In the genomic region with DNA sequence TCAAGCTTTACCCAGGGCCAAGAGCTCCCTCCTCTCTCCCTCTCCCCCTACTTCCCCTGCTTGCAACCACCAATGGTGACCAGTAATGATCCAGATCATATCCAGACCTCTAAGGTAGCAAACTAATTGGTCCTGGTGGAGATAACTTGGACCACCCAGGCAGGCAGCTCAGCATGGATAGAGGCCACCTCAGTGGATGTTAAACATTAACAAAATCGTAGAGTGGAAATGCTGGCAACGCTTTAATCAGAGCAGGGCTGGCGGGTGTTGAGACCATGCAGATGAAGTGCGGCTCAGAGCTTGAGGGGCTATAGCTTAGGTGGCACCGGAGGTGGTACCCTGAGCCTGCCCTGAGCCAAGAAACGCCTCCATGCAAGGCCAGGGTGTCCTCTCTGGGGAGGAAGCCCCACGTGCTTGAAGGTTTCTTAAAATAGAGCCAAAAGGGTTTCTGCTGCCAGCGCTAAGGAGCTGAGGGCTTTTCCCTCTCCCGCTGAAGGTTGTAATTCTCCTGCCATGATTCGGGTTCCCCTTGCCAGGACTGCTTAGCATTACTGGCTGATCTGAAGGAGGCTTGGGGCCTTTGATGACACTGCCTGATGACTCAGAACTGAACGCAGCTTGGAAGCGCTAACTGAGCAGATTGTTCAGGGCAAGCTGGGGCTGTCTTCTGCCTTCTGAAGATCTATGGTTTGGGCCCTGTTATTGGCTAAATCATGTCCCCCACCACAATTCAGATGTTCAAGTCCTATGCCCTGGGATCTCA, we compare ENCODE assay signal across 9 cellular contexts.
DNase-seq lines count a peak whose midpoint lies in the region; ATAC-seq and FAIRE-seq lines count a peak whose summit lies in the region.
"Had no signal": no experiment of that assay in that cellular context is flagged by ENCODE, and none has a peak within 500 bp of the region (broad histone marks: within the 10 kb centered on the region; RNA-seq: fewer than 3 reads in every experiment).

No MANE protein-coding gene starts in this region.

- peak overlapping the region; percentile 56; the same call in 1 of the 2 replicates for H3K27ac ChIP-seq in SJSA1
- H3K27ac ChIP-seq in CD4-positive, alpha-beta memory T cell (ENCODE audit: low read depth, low read length) = no peak overlapping the region

- no peaks in the 10 kb centered on the region for H3K36me3 ChIP-seq in SJSA1
- H3K36me3 ChIP-seq in CD4-positive, alpha-beta memory T cell (ENCODE audit: insufficient read depth, low read length) = no peaks in the 10 kb centered on the region

- peaks cover 24% of the 10 kb centered on the region for H3K4me1 ChIP-seq in SJSA1 (replicated peaks)
- H3K4me1 ChIP-seq in CD4-positive, alpha-beta memory T cell (ENCODE audit: insufficient read depth, low read length) = no peaks in the 10 kb centered on the region

- H3K36me3 Mint-ChIP-seq in CD4-positive, alpha-beta memory T cell = no peaks in the 10 kb centered on the region

- CTCF ChIA-PET in CD4-positive, alpha-beta memory T cell (lab: Charles Lee; ENCODE audit: partially characterized antibody) = no interaction called here

- no peak overlapping the region for H3K27ac Mint-ChIP-seq in CD4-positive, alpha-beta memory T cell

- H3K27me3 ChIP-seq in SJSA1 (replicated peaks) = no peaks in the 10 kb centered on the region
- H3K27me3 ChIP-seq in CD4-positive, alpha-beta memory T cell (ENCODE audit: insufficient read depth, low read length) = no peaks in the 10 kb centered on the region

- POLR2A ChIA-PET in CD4-positive, alpha-beta memory T cell (lab: Charles Lee; ENCODE audit: partially characterized antibody) = no interaction called here

- ATAC-seq in HG03439 (IDR thresholded peaks at IDR 0.05; ENCODE audit: unreplicated experiment) = no peak

- no peaks in the 10 kb centered on the region for H3K9me3 ChIP-seq in SJSA1 (replicated peaks)
- no peaks in the 10 kb centered on the region for H3K9me3 ChIP-seq in CD4-positive, alpha-beta memory T cell (ENCODE audit: control insufficient read depth in 1 of 2, low read length in 2 of 2)

- DNase-seq in stimulated activated CD4-positive, alpha-beta T cell treated with anti-CD3 and anti-CD28 coated beads, Interleukin-4, amount 100 ng/mL, for 24 hours = peak; percentile 3
- no peak for DNase-seq in stimulated activated CD4-positive, alpha-beta T cell treated with anti-CD3 and anti-CD28 coated beads, Interleukin-12 subunit alpha, Interleukin-12 subunit beta, amount 100 ng/mL, for 4 hours
- DNase-seq in SJSA1 (ENCODE audit: low read depth in 1 of 2, low spot score in 2 of 2) = peak; percentile 58
- DNase-seq in NCI-H524 treated with DMSO at 0.1 percent for 48 hours (lab: John Stamatoyannopoulos, UW) = no peak
- DNase-seq in GDM1 (lab: John Stamatoyannopoulos, UW) = no peak
- DNase-seq in CD4-positive, alpha-beta memory T cell = no peak
- DNase-seq: SHP77 treated with DMSO at 0.1 percent for 48 hours had no signal

- no peak overlapping the region for H3K4me3 ChIP-seq in SJSA1
- no peak overlapping the region for H3K4me3 ChIP-seq in CD4-positive, alpha-beta memory T cell (ENCODE audit: low read length in 2 of 2)

- H3K4me1 Mint-ChIP-seq in CD4-positive, alpha-beta memory T cell = no peaks in the 10 kb centered on the region

- intact Hi-C loops in CD4-positive, alpha-beta memory T cell (cut with micrococcal nuclease) = no loop called here

- peaks cover 0 to 3% of the 10 kb centered on the region in 2 donors for H3K27me3 Mint-ChIP-seq in CD4-positive, alpha-beta memory T cell

- FAIRE-seq in islet of Langerhans (lab: Jason Lieb, UNC) = peak; percentile 99

- peaks cover 0 to 4% (median under 1%) of the 10 kb centered on the region in 8 donors for H3K9me3 Mint-ChIP-seq in CD4-positive, alpha-beta memory T cell

- H3K4me3 Mint-ChIP-seq in CD4-positive, alpha-beta memory T cell = no peak overlapping the region

Comparison
In these comparisons a context has a peak if more than half of its experiments do, and no peak if none do; other contexts are left out.
1. DNase-seq: peak in stimulated activated CD4-positive, alpha-beta T cell treated with anti-CD3 and anti-CD28 coated beads, Interleukin-4, amount 100 ng/mL, for 24 hours (single experiment) and SJSA1 (2 of 2); none in stimulated activated CD4-positive, alpha-beta T cell treated with anti-CD3 and anti-CD28 coated beads, Interleukin-12 subunit alpha, Interleukin-12 subunit beta, amount 100 ng/mL, for 4 hours (single experiment), NCI-H524 treated with DMSO at 0.1 percent for 48 hours (single experiment), GDM1 (single experiment) and CD4-positive, alpha-beta memory T cell (0 of 5).